In genomic region chr19:750640-751423, GRCh38 we compare ENCODE assay signal across 1 cellular context.
TF ChIP-seq lines count a peak whose summit lies in the region.

Gene MISP, plus strand, starts transcription at chr19:751112. Its CDS starts 5,835 bp downstream, at chr19:756947.

TF ChIP-seq in HepG2, 621 proteins besides CTCF, POLR2A, EP300 and RAD21 (continued from another document and continues in another):
- TF ChIP-seq ZNF770 (CRISPR knock-in tag; IDR thresholded peaks at IDR 0.05) (peak; percentile 23; the same call in 1 of the 2 replicates), HIC2 (CRISPR knock-in tag; IDR thresholded peaks at IDR 0.05; ENCODE audit: low read depth) (peak; percentile 93), ZNF710 (CRISPR knock-in tag; IDR thresholded peaks at IDR 0.05; ENCODE audit: borderline replicate concordance) (no peak), IKZF1 (IDR thresholded peaks at IDR 0.05) (no peak), ZMYM3 (CRISPR knock-in tag; IDR thresholded peaks at IDR 0.05) (peak; percentile 95), CCDC6 (CRISPR knock-in tag; IDR thresholded peaks at IDR 0.05) (no peak), ZNF773 (CRISPR knock-in tag; IDR thresholded peaks at IDR 0.05; ENCODE audit: borderline replicate concordance) (no peak), CEBPB (IDR thresholded peaks at IDR 0.05; ENCODE audit: borderline replicate concordance, low read depth, low read length) (no peak), ZFP90 (CRISPR knock-in tag; IDR thresholded peaks at IDR 0.05; ENCODE audit: borderline replicate concordance) (no peak), PLRG1 (conservative IDR thresholded peaks at IDR 0.05) (no peak), HNF1B (CRISPR knock-in tag; IDR thresholded peaks at IDR 0.05) (no peak), ZNF549 (CRISPR knock-in tag; IDR thresholded peaks at IDR 0.05) (no peak), NCOR1 (IDR thresholded peaks at IDR 0.05; ENCODE audit: borderline replicate concordance, low read length) (no peak), CC2D1A (CRISPR knock-in tag; IDR thresholded peaks at IDR 0.05) (no peak), GLMP (CRISPR knock-in tag; IDR thresholded peaks at IDR 0.05; ENCODE audit: borderline replicate concordance) (no peak), ZSCAN20 (CRISPR knock-in tag; IDR thresholded peaks at IDR 0.05; ENCODE audit: borderline replicate concordance) (no peak), KIAA2018 (CRISPR knock-in tag; IDR thresholded peaks at IDR 0.05; ENCODE audit: borderline replicate concordance) (no peak), ZNF124 (CRISPR knock-in tag; IDR thresholded peaks at IDR 0.05) (no peak), KDM3A (CRISPR knock-in tag; IDR thresholded peaks at IDR 0.05; ENCODE audit: low read depth) (no peak), GATAD2A (CRISPR knock-in tag; IDR thresholded peaks at IDR 0.05) (0 out of 2 replicates have a peak, but pooled peaks have one; percentile 24), ADNP (CRISPR knock-in tag; IDR thresholded peaks at IDR 0.05) (0 out of 2 replicates have a peak, but pooled peaks have one; percentile 37), ZNF552 (CRISPR knock-in tag; IDR thresholded peaks at IDR 0.05; ENCODE audit: borderline replicate concordance) (no peak), REPIN1 (CRISPR knock-in tag; IDR thresholded peaks at IDR 0.05; ENCODE audit: borderline replicate concordance, low read depth) (no peak), DBP (CRISPR knock-in tag; IDR thresholded peaks at IDR 0.05; ENCODE audit: not compliant biosample characterization) (no peak), ZNF281 (CRISPR knock-in tag; IDR thresholded peaks at IDR 0.05; ENCODE audit: borderline replicate concordance) (peak; percentile 71; the same call in 1 of the 2 replicates), ZSCAN12 (CRISPR knock-in tag; IDR thresholded peaks at IDR 0.05) (no peak), MEIS1 (CRISPR knock-in tag; IDR thresholded peaks at IDR 0.05; ENCODE audit: borderline replicate concordance) (no peak), CREM (IDR thresholded peaks at IDR 0.05) (no peak), CREM (CRISPR knock-in tag; IDR thresholded peaks at IDR 0.05) (no peak), ZNF260 (CRISPR knock-in tag; IDR thresholded peaks at IDR 0.05; ENCODE audit: borderline replicate concordance, low read depth) (no peak), NFKB2 (CRISPR knock-in tag; IDR thresholded peaks at IDR 0.05; ENCODE audit: borderline replicate concordance) (no peak), ZNF749 (CRISPR knock-in tag; IDR thresholded peaks at IDR 0.05; ENCODE audit: borderline replicate concordance) (no peak), ZNF33B (CRISPR knock-in tag; IDR thresholded peaks at IDR 0.05) (no peak), KDM1A (CRISPR knock-in tag; IDR thresholded peaks at IDR 0.05) (peak; percentile 74; the same call in 1 of the 2 replicates), SNAPC2 (CRISPR knock-in tag; IDR thresholded peaks at IDR 0.05) (no peak), ZNF768 (CRISPR knock-in tag; IDR thresholded peaks at IDR 0.05) (peak; percentile 100), PBX3 (CRISPR knock-in tag; IDR thresholded peaks at IDR 0.05; ENCODE audit: borderline replicate concordance) (no peak), NFE2 (CRISPR knock-in tag; IDR thresholded peaks at IDR 0.05) (no peak), ZBTB38 (CRISPR knock-in tag; IDR thresholded peaks at IDR 0.05) (no peak), MEIS2 (CRISPR knock-in tag; IDR thresholded peaks at IDR 0.05) (no peak), HNRNPL (IDR thresholded peaks at IDR 0.05; ENCODE audit: low read depth, low read length) (peak; percentile 94)
